ENCODE assay signal across 29 cellular contexts in the genomic region with DNA sequence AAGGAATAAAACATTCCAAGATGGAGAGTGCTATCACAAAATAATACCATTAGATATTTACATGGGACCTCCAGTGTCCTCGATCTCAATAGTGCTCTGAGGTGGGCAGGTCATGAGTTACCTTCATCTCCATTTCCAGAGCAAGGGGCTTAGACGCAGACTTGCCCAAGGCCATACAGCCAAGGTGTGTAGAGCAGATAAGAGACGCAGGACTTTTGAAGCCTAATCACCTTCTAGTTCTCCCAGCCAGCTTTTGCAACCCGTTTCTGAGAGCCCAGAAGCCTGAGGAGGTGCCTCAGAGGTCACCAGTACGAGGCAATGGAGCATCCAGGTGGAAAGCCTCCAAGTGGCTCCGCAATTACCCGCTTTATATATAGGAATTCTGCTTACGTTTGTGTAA.
"Had no signal": no experiment of that assay in that cellular context is flagged by ENCODE, and none has a peak within 500 bp of the region (broad histone marks: within the 10 kb centered on the region; RNA-seq: fewer than 3 reads in every experiment).

No MANE protein-coding gene starts in this region.

- H3K9me3 ChIP-seq: suprapubic skin, testis, thoracic aorta, thyroid gland, tibial artery, tibial nerve, transverse colon, upper lobe of left lung, upper lobe of right lung, uterus, vagina had no signal

- ATAC-seq: stimulated activated effector memory CD8-positive, alpha-beta T cell treated with anti-CD3 and anti-CD28 coated beads, Interleukin-12 subunit alpha, Interleukin-12 subunit beta, amount 100 ng/mL, for 72 hours; stimulated activated memory B cell treated with anti-CD40 and anti-IgM and Interleukin-4, amounts not matched to agents 10 μg/mL and 1 μg/mL and 100 μg/mL, for 72 hours; stimulated activated naive B cell treated with anti-CD40 and anti-IgM and Interleukin-4, amounts not matched to agents 10 μg/mL and 1 μg/mL and 100 μg/mL, for 72 hours; stimulated activated naive CD8-positive, alpha-beta T cell treated with anti-CD3 and anti-CD28 coated beads, Interleukin-15, amount 100 ng/mL, for 72 hours; stimulated activated naive CD8-positive, alpha-beta T cell treated with anti-CD3 and anti-CD28 coated beads, Interleukin-15, Interleukin-2, amounts not matched to agents 100 U/mL and 50 U/mL, for 24 hours; upper lobe of right lung had no signal

- DNase-seq: stimulated activated CD4-positive, alpha-beta T cell treated with anti-CD3 and anti-CD28 coated beads, Interleukin-2, amount 100 ng/mL, for 48 hours; stimulated activated CD4-positive, alpha-beta T cell treated with anti-CD3 and anti-CD28 coated beads, Interleukin-4, amount 100 ng/mL, for 1 hour; stimulated activated CD4-positive, alpha-beta T cell treated with anti-CD3 and anti-CD28 coated beads, Interleukin-4, amount 100 ng/mL, for 24 hours; stimulated activated CD4-positive, alpha-beta T cell treated with anti-CD3 and anti-CD28 coated beads, Interleukin-4, amount 100 ng/mL, for 4 hours; stimulated activated CD8-positive, alpha-beta memory T cell treated with anti-CD3 and anti-CD28 coated beads, Interleukin-4, amount 100 ng/mL, for 48 hours; stimulated activated naive B cell treated with anti-CD40 and anti-IgM and Interleukin-4, amounts not matched to agents 10 μg/mL and 1 μg/mL and 100 μg/mL, for 72 hours; stimulated activated naive CD4-positive, alpha-beta T cell; stimulated activated naive CD4-positive, alpha-beta T cell treated with Interleukin-2 at 50 U/mL for 16 hours; stimulated activated naive CD8-positive, alpha-beta T cell treated with anti-CD3 and anti-CD28 coated beads, Interleukin-15, amount 100 ng/mL, for 72 hours; stimulated activated naive CD8-positive, alpha-beta T cell treated with anti-CD3 and anti-CD28 coated beads, Interleukin-15, Interleukin-2, amounts not matched to agents 100 U/mL and 50 U/mL, for 24 hours; stomach; substantia nigra; testis; thyroid gland; tibial artery; transverse colon; trophoblast cell; upper lobe of left lung; upper lobe of right lung; uterus had no signal

- H3K4me1 Mint-ChIP-seq: stimulated activated effector memory CD8-positive, alpha-beta T cell treated with anti-CD3 and anti-CD28 coated beads, Interleukin-12 subunit alpha, Interleukin-12 subunit beta, amount 100 ng/mL, for 72 hours; stimulated activated memory B cell treated with anti-CD40 and anti-IgM and Interleukin-4, amounts not matched to agents 10 μg/mL and 1 μg/mL and 100 μg/mL, for 72 hours; stimulated activated naive B cell treated with anti-CD40 and anti-IgM and Interleukin-4, amounts not matched to agents 10 μg/mL and 1 μg/mL and 100 μg/mL, for 72 hours; stimulated activated naive CD8-positive, alpha-beta T cell treated with anti-CD3 and anti-CD28 coated beads, Interleukin-15, amount 100 ng/mL, for 72 hours had no signal

- H3K27me3 ChIP-seq: testis, thyroid gland, upper lobe of left lung, uterus, vagina had no signal

- H3K36me3 Mint-ChIP-seq: stimulated activated effector memory CD8-positive, alpha-beta T cell treated with anti-CD3 and anti-CD28 coated beads, Interleukin-12 subunit alpha, Interleukin-12 subunit beta, amount 100 ng/mL, for 72 hours; stimulated activated memory B cell treated with anti-CD40 and anti-IgM and Interleukin-4, amounts not matched to agents 10 μg/mL and 1 μg/mL and 100 μg/mL, for 72 hours; stimulated activated naive B cell treated with anti-CD40 and anti-IgM and Interleukin-4, amounts not matched to agents 10 μg/mL and 1 μg/mL and 100 μg/mL, for 72 hours; type B pancreatic cell had no signal

- H3K4me3 ChIP-seq: stomach, suprapubic skin, testis, thoracic aorta, thyroid gland, tibial artery, tibial nerve, transverse colon, upper lobe of left lung, upper lobe of right lung, uterus, vagina had no signal

- H3K27ac ChIP-seq: stomach, suprapubic skin, testis, thoracic aorta, thyroid gland, tibial artery, tibial nerve, transverse colon, upper lobe of left lung, upper lobe of right lung, uterus, vagina had no signal

- H3K9me3 Mint-ChIP-seq: stimulated activated memory B cell treated with anti-CD40 and anti-IgM and Interleukin-4, amounts not matched to agents 10 μg/mL and 1 μg/mL and 100 μg/mL, for 72 hours; stimulated activated naive B cell treated with anti-CD40 and anti-IgM and Interleukin-4, amounts not matched to agents 10 μg/mL and 1 μg/mL and 100 μg/mL, for 72 hours; stimulated activated naive CD8-positive, alpha-beta T cell treated with anti-CD3 and anti-CD28 coated beads, Interleukin-15, amount 100 ng/mL, for 72 hours; type B pancreatic cell had no signal

- H3K27ac Mint-ChIP-seq: stimulated activated effector memory CD8-positive, alpha-beta T cell treated with anti-CD3 and anti-CD28 coated beads, Interleukin-12 subunit alpha, Interleukin-12 subunit beta, amount 100 ng/mL, for 72 hours; stimulated activated memory B cell treated with anti-CD40 and anti-IgM and Interleukin-4, amounts not matched to agents 10 μg/mL and 1 μg/mL and 100 μg/mL, for 72 hours; stimulated activated naive B cell treated with anti-CD40 and anti-IgM and Interleukin-4, amounts not matched to agents 10 μg/mL and 1 μg/mL and 100 μg/mL, for 72 hours; stimulated activated naive CD8-positive, alpha-beta T cell treated with anti-CD3 and anti-CD28 coated beads, Interleukin-15, amount 100 ng/mL, for 72 hours; stimulated activated naive CD8-positive, alpha-beta T cell treated with anti-CD3 and anti-CD28 coated beads, Interleukin-15, Interleukin-2, amounts not matched to agents 100 ng/mL and 50 ng/mL, for 24 hours; type B pancreatic cell had no signal

- H3K4me3 Mint-ChIP-seq: stimulated activated effector memory CD8-positive, alpha-beta T cell treated with anti-CD3 and anti-CD28 coated beads, Interleukin-12 subunit alpha, Interleukin-12 subunit beta, amount 100 ng/mL, for 72 hours; stimulated activated memory B cell treated with anti-CD40 and anti-IgM and Interleukin-4, amounts not matched to agents 10 μg/mL and 1 μg/mL and 100 μg/mL, for 72 hours; stimulated activated naive B cell treated with anti-CD40 and anti-IgM and Interleukin-4, amounts not matched to agents 10 μg/mL and 1 μg/mL and 100 μg/mL, for 72 hours; stimulated activated naive CD8-positive, alpha-beta T cell treated with anti-CD3 and anti-CD28 coated beads, Interleukin-15, amount 100 ng/mL, for 72 hours; stimulated activated naive CD8-positive, alpha-beta T cell treated with anti-CD3 and anti-CD28 coated beads, Interleukin-15, Interleukin-2, amounts not matched to agents 100 ng/mL and 50 ng/mL, for 24 hours; type B pancreatic cell had no signal

- H3K36me3 ChIP-seq: stomach, suprapubic skin, thoracic aorta, thyroid gland, tibial artery, tibial nerve, transverse colon, upper lobe of left lung, upper lobe of right lung, uterus, vagina had no signal

- H3K4me1 ChIP-seq: stomach, suprapubic skin, testis, thyroid gland, tibial artery, tibial nerve, transverse colon, upper lobe of left lung, upper lobe of right lung, uterus, vagina had no signal

- FAIRE-seq: urothelium cell line had no signal
